13 cellular contexts compared by ENCODE assay signal in genomic region chr9:28134577-28134976, GRCh38.
A peak's percentile ranks its signal among the peaks of the same experiment; 100 is the strongest.
DNase-seq lines count a peak whose midpoint lies in the region; ATAC-seq, FAIRE-seq and TF ChIP-seq lines count a peak whose summit lies in the region.
"Had no signal": no experiment of that assay in that cellular context is flagged by ENCODE, and none has a peak within 500 bp of the region (broad histone marks: within the 10 kb centered on the region; RNA-seq: fewer than 3 reads in every experiment).

No MANE protein-coding gene starts in this region.

- H3K79me2 ChIP-seq in mammary epithelial cell (ENCODE audit: insufficient read depth, low read length): no peaks in the 10 kb centered on the region

- WGBS in mammary epithelial cell (ENCODE audit: low coverage, missing lambda C conversion rate): 81% methylated on average over 6 of the region's 6 CpGs
- 91% methylated on average over 6 of the region's 6 CpGs for WGBS in ectodermal cell, 2 experiments

- no peak for ATAC-seq in HG02763 (IDR thresholded peaks at IDR 0.05; ENCODE audit: unreplicated experiment)
- ATAC-seq: HCT116 had no signal

- peak overlapping the region; percentile 56 for H3K4me2 ChIP-seq in mammary epithelial cell (ENCODE audit: insufficient read depth, low read depth, low read length)
- H3K4me2 ChIP-seq: SK-N-SH had no signal

- H3K9ac ChIP-seq in mammary epithelial cell (ENCODE audit: insufficient read depth, low read length): no peak overlapping the region
- H3K9ac ChIP-seq: SK-N-SH had no signal

- no peak overlapping the region for H3K4me3 Mint-ChIP-seq in MCF 10A (ENCODE audit: unreplicated experiment)

- CTCF ChIA-PET in mammary epithelial cell (lab: Charles Lee; ENCODE audit: low non-redundant PET): no interaction called here
- CTCF ChIA-PET in MCF 10A (lab: Yijun Ruan, JAX): interaction anchor here (0.6 kb wide), 1 partner anchor 899 kb away, joined by 3 read pairs; no protein-coding TSS in a partner anchor

- TF ChIP-seq CTCF in mammary epithelial cell (conservative IDR thresholded peaks at IDR 0.05 in 1 of 2, IDR thresholded peaks at IDR 0.05 in 1 of 2; ENCODE audit: extremely low read depth in 1 of 2, insufficient read depth in 1 of 2, low read depth in 1 of 2, low read length in 2 of 2) (no peak), MCF 10A (IDR thresholded peaks at IDR 0.05; ENCODE audit: unreplicated experiment) (no peak)

- H3K4me1 ChIP-seq in mammary epithelial cell (ENCODE audit: insufficient read depth, low read length): no peaks in the 10 kb centered on the region
- peaks cover 8% of the 10 kb centered on the region for H3K4me1 ChIP-seq in ectodermal cell (ENCODE audit: control insufficient read depth, insufficient read depth, low read length)

- H3K27ac Mint-ChIP-seq in MCF 10A (ENCODE audit: low read depth, unreplicated experiment): no peak overlapping the region

- DNase-seq in DMS53 (lab: John Stamatoyannopoulos, UW): peak; percentile 44
- DNase-seq in DMS53 treated with DMSO at 0.1 percent for 48 hours (lab: John Stamatoyannopoulos, UW; ENCODE audit: unreplicated experiment): no peak
- no peak for DNase-seq in mammary epithelial cell
- no peak for DNase-seq in MCF 10A (ENCODE audit: unreplicated experiment)
- no peak for DNase-seq in urothelium cell line (ENCODE audit: low spot score)
- DNase-seq in ecto neural progenitor cell (ENCODE audit: low spot score): no peak
- DNase-seq: NCI-H2029, NCI-H226, SK-N-SH had no signal

- H3K9me3 Mint-ChIP-seq in MCF 10A (ENCODE audit: unreplicated experiment): no peaks in the 10 kb centered on the region

- in situ Hi-C loops in mammary epithelial cell (cut with MboI; ENCODE audit: low sequenced_read_pairs in 2 of 2): no loop called here

- dilution Hi-C loops in mammary epithelial cell (cut with HindIII; ENCODE audit: low sequenced_read_pairs): no loop called here

- POLR2A ChIA-PET in MCF 10A (lab: Yijun Ruan, JAX): interaction anchor here (1.2 kb wide), 1 partner anchor 154 kb away, joined by 3 read pairs; no protein-coding TSS in a partner anchor

- H3K4me1 Mint-ChIP-seq in MCF 10A (ENCODE audit: insufficient read depth, unreplicated experiment): no peaks in the 10 kb centered on the region

- no peaks in the 10 kb centered on the region for H3K27me3 ChIP-seq in mammary epithelial cell (ENCODE audit: insufficient read depth, low read length)
- H3K27me3 ChIP-seq in ectodermal cell (ENCODE audit: control insufficient read depth, insufficient read depth, low read length, poor library complexity, severe bottlenecking): no peaks in the 10 kb centered on the region

- FAIRE-seq in urothelium cell line (lab: Jason Lieb, UNC): peak; percentile 71

- intact Hi-C loops in mammary epithelial cell (cut with micrococcal nuclease): no loop called here
- intact Hi-C loops in MCF 10A (cut with micrococcal nuclease): no loop called here

- no peaks in the 10 kb centered on the region for H3K36me3 ChIP-seq in mammary epithelial cell (ENCODE audit: insufficient read depth, low read length)
- no peaks in the 10 kb centered on the region for H3K36me3 ChIP-seq in ectodermal cell (ENCODE audit: control insufficient read depth, insufficient read depth, low read length)

- no peaks in the 10 kb centered on the region for H3K27me3 Mint-ChIP-seq in MCF 10A (ENCODE audit: insufficient read depth, unreplicated experiment)

- no peaks in the 10 kb centered on the region for H3K36me3 Mint-ChIP-seq in MCF 10A (ENCODE audit: insufficient read depth, unreplicated experiment)

- H3K27ac ChIP-seq in mammary epithelial cell (ENCODE audit: insufficient read depth, low read depth, low read length): no peak overlapping the region
- peak overlapping the region; percentile 9 for H3K27ac ChIP-seq in ectodermal cell (ENCODE audit: insufficient read depth, low read depth, low read length, poor library complexity, severe bottlenecking)
- H3K27ac ChIP-seq: C4-2B had no signal

- H3K4me3 ChIP-seq in mammary epithelial cell (replicated peaks in 1 of 3; ENCODE audit: insufficient read depth in 1 of 3, low read depth in 2 of 3, low read length in 3 of 3): no peak overlapping the region
- no peak overlapping the region for H3K4me3 ChIP-seq in ectodermal cell (ENCODE audit: insufficient read depth, low read depth, low read length)

- H3K9me3 ChIP-seq in mammary epithelial cell (replicated peaks; ENCODE audit: insufficient read depth, low read length): no peaks in the 10 kb centered on the region
- no peaks in the 10 kb centered on the region for H3K9me3 ChIP-seq in ectodermal cell (ENCODE audit: control insufficient read depth, low read length)
- H3K9me3 ChIP-seq: SK-N-SH had no signal

- no peaks in the 10 kb centered on the region for H4K20me1 ChIP-seq in mammary epithelial cell (ENCODE audit: insufficient read depth, low read length)

- BruUV-seq in mammary epithelial cell (replicated peaks; lab: Mats Ljungman, UMichigan) (no TSS peak), MCF 10A (replicated peaks; lab: Mats Ljungman, UMichigan) (no TSS peak)

- peak overlapping the region; percentile 28 for H2AFZ ChIP-seq in mammary epithelial cell (ENCODE audit: low read depth, low read length)
